ENCODE assay signal across 1 cellular context in the genomic region with DNA sequence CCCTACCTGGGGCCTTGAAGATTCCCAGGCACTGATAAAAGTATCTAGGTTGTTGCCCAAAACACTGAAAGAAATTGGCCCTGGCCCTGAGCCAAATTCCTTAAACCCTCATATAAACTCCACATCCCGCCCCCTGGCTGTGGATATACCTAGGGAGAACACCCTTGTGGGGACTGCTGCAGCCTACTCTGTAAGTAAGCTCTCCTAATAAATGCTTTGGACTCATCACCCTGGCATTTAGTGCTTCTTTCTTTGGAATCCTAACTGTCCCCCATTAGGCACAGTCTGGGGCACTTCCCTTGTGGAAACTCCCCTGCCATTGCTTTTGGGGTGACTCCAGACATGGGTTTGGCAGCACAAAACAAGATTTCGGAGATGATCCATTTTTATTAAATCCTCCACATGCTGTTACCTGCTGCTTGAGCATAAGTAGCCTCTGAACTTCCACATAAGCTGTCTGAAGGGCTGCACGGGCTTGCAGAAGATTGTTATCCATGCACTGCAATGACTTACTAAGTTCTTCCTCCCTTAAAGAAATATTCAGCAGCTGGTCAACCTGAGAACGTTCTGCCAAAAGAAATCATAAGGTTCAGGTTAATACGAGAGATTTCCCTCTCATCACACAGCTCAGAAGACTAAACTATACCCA.
TF ChIP-seq lines count a peak whose summit lies in the region.

No MANE protein-coding gene starts in this region.

TF ChIP-seq in GM12891, 5 proteins besides CTCF, POLR2A, EP300 and RAD21:
- no peak for TF ChIP-seq TAF1 (IDR thresholded peaks at IDR 0.05; ENCODE audit: low read depth, low read length)
- TF ChIP-seq SPI1 (IDR thresholded peaks at IDR 0.05; ENCODE audit: low read depth, low read length) = no peak
